In genomic region chr17:72501404-72502110, GRCh38 we compare ENCODE assay signal across 1 cellular context.
TF ChIP-seq lines count a peak whose summit lies in the region.

No MANE protein-coding gene starts in this region.

TF ChIP-seq in HepG2, 621 proteins besides CTCF, POLR2A, EP300 and RAD21 (continued from another document and continues in another):
- TF ChIP-seq ZKSCAN1 (IDR thresholded peaks at IDR 0.05; ENCODE audit: low read length) (no peak), BCLAF1 (IDR thresholded peaks at IDR 0.05) (no peak), MTF2 (CRISPR knock-in tag; IDR thresholded peaks at IDR 0.05; ENCODE audit: borderline replicate concordance) (peak; percentile 87; the same call in 1 of the 2 replicates), EHMT2 (IDR thresholded peaks at IDR 0.05; ENCODE audit: borderline replicate concordance, low read depth, low read length) (no peak), CSRNP2 (CRISPR knock-in tag; conservative IDR thresholded peaks at IDR 0.05; ENCODE audit: low read depth) (no peak), FOXO4 (CRISPR knock-in tag; conservative IDR thresholded peaks at IDR 0.05) (no peak), ZSCAN20 (CRISPR knock-in tag; IDR thresholded peaks at IDR 0.05; ENCODE audit: borderline replicate concordance) (0 out of 2 replicates have a peak, but pooled peaks have one; percentile 25), SAP130 (CRISPR knock-in tag; IDR thresholded peaks at IDR 0.05; ENCODE audit: low read depth) (peak; percentile 69), RNF219 (CRISPR knock-in tag; IDR thresholded peaks at IDR 0.05) (no peak), ZSCAN31 (CRISPR knock-in tag; IDR thresholded peaks at IDR 0.05; ENCODE audit: low read depth) (no peak; the same call in 1 of the 2 replicates), ZNF430 (CRISPR knock-in tag; IDR thresholded peaks at IDR 0.05) (0 out of 2 replicates have a peak, but pooled peaks have one; percentile 54), HNF4G (IDR thresholded peaks at IDR 0.05; ENCODE audit: borderline replicate concordance, low read depth, low read length) (peak; percentile 43; the same call in 1 of the 2 replicates), HNF4G (CRISPR knock-in tag; IDR thresholded peaks at IDR 0.05; ENCODE audit: borderline replicate concordance, low read depth) (peak; percentile 14; the same call in 1 of the 2 replicates), REXO4 (CRISPR knock-in tag; IDR thresholded peaks at IDR 0.05; ENCODE audit: borderline replicate concordance) (no peak), ZNF780A (CRISPR knock-in tag; IDR thresholded peaks at IDR 0.05) (no peak), ZNF572 (CRISPR knock-in tag; IDR thresholded peaks at IDR 0.05) (peak; percentile 75; the same call in 1 of the 2 replicates), ZHX2 (IDR thresholded peaks at IDR 0.05; ENCODE audit: low read depth) (no peak), ZHX2 (CRISPR knock-in tag; IDR thresholded peaks at IDR 0.05; ENCODE audit: borderline replicate concordance) (no peak), IKZF5 (CRISPR knock-in tag; IDR thresholded peaks at IDR 0.05) (0 out of 2 replicates have a peak, but pooled peaks have one; percentile 42), ZNF709 (CRISPR knock-in tag; IDR thresholded peaks at IDR 0.05) (no peak), ZNF234 (CRISPR knock-in tag; conservative IDR thresholded peaks at IDR 0.05) (no peak), TBX3 (IDR thresholded peaks at IDR 0.05; ENCODE audit: borderline replicate concordance) (no peak), ZNF253 (CRISPR knock-in tag; IDR thresholded peaks at IDR 0.05; ENCODE audit: borderline replicate concordance) (0 out of 2 replicates have a peak, but pooled peaks have one; percentile 64), TBP (CRISPR knock-in tag; IDR thresholded peaks at IDR 0.05) (no peak), CHD2 (IDR thresholded peaks at IDR 0.05; ENCODE audit: low read depth, low read length) (no peak), CHCHD3 (CRISPR knock-in tag; IDR thresholded peaks at IDR 0.05) (no peak), ZGPAT (CRISPR knock-in tag; IDR thresholded peaks at IDR 0.05) (peak; percentile 88), ELF3 (CRISPR knock-in tag; IDR thresholded peaks at IDR 0.05) (no peak), KDM2A (CRISPR knock-in tag; IDR thresholded peaks at IDR 0.05; ENCODE audit: borderline replicate concordance, low read depth) (peak; percentile 39; the same call in 1 of the 2 replicates), ZNF503 (CRISPR knock-in tag; IDR thresholded peaks at IDR 0.05) (peak; percentile 41; the same call in 1 of the 2 replicates), MAFK (conservative IDR thresholded peaks at IDR 0.05 in 1 of 2, IDR thresholded peaks at IDR 0.05 in 1 of 2; ENCODE audit: low read length in 2 of 2) (no peak), RXRB (CRISPR knock-in tag; IDR thresholded peaks at IDR 0.05; ENCODE audit: borderline replicate concordance) (peak; percentile 70; the same call in 1 of the 2 replicates), ZNF672 (CRISPR knock-in tag; IDR thresholded peaks at IDR 0.05) (no peak), U2AF1 (optimal IDR thresholded peaks at IDR 0.05; ENCODE audit: low read depth, low read length) (no peak), KDM4B (CRISPR knock-in tag; IDR thresholded peaks at IDR 0.05) (0 out of 2 replicates have a peak, but pooled peaks have one; percentile 22), GPN1 (CRISPR knock-in tag; IDR thresholded peaks at IDR 0.05; ENCODE audit: borderline replicate concordance) (no peak), ATRX (CRISPR knock-in tag; IDR thresholded peaks at IDR 0.05; ENCODE audit: borderline replicate concordance) (no peak), TRAFD1 (CRISPR knock-in tag; IDR thresholded peaks at IDR 0.05; ENCODE audit: borderline replicate concordance) (no peak), ZMAT5 (CRISPR knock-in tag; IDR thresholded peaks at IDR 0.05; ENCODE audit: borderline replicate concordance, low read depth) (no peak)
